Comparison of ENCODE assay signal across 11 cellular contexts in the genomic region with DNA sequence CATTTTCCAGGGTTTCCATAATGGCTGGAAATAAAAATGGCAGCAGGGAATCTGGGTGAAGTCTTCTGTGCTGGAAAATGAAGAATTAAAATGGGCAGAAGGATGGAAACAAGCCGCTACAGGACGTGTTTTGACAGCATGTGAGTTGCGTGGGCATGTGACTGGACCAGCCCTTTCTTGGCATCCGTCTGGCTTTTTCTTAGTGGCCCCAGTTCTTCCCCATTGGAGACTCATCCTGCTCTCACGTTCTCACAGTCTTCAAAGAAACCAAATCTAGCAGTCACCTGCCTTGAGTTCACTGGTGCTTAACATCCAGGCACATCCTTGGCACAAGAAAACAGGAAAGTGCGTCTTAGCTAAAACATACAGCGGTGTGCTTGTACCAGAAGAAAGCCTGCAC.
"Had no signal": no experiment of that assay in that cellular context is flagged by ENCODE, and none has a peak within 500 bp of the region (broad histone marks: within the 10 kb centered on the region; RNA-seq: fewer than 3 reads in every experiment).

No MANE protein-coding gene starts in this region.

- H3K9me3 ChIP-seq: left ventricle myocardium inferior, pancreas, tibial artery, uterus had no signal

- FAIRE-seq: endometrium, kidney, pancreas had no signal

- H3K36me3 ChIP-seq: left ventricle myocardium inferior, pancreas, tibial artery, uterus had no signal

- H3K27me3 ChIP-seq: pancreas, tibial artery, uterus had no signal

- H3K4me3 ChIP-seq: left ventricle myocardium inferior, pancreas, skin epidermis, tibial artery, uterus had no signal

- DNase-seq: activated CD4-positive, alpha-beta memory T cell treated with anti-CD3 and anti-CD28 coated beads, Interleukin-2, amount 10 ng/mL, durations not matched to agents 7 days and 5 days; activated CD4-positive, alpha-beta T cell treated with anti-CD3 and anti-CD28 coated beads for 1 hour; activated CD8-positive, alpha-beta memory T cell treated with anti-CD3 and anti-CD28 coated beads, Interleukin-2, amount 50 U/mL, for 48 hours; kidney; left ventricle myocardium inferior; mesendoderm; pancreas; tibial artery; uterus had no signal

- H3K4me1 ChIP-seq: left ventricle myocardium inferior, pancreas, tibial artery, uterus had no signal

- H3K27ac ChIP-seq: left ventricle myocardium inferior, pancreas, tibial artery, uterus had no signal
